ENCODE assay signal across 8 cellular contexts in the genomic region with DNA sequence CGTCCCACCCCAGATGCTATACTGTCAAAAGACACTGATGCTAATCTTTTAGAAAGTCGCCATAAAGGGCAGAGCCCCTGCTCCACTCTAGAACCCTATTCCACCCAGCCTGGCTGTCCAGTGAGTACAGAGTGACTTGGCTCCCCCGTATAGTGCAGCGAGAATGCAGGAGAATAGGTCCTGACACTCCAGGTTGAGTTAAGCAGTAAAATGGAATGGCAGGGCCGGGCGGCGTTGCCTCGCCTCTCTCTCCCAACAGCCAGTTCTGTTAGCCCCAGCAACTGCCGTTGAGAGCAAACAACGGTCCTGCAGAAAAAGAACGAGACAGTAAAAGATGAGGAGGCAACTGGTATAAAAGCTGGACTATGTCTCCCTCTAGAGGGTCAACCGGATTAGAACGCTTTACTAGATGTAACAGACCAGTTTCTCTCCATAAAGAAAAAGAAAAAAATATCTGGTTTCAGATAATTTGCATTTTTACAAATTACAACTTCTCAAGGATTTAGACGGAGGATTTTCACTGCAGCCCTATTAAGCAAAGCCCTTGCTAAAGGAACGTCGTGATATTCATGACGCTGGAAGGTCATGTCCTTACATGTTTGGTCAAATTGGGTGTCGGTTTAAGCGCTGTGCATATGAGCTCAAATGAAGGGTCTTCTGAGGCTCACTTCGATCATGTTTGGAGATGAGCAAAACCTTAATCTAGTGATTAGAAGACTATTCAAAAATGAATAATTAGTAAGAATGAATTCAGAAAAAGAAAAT.
DNase-seq lines count a peak whose midpoint lies in the region; ATAC-seq and TF ChIP-seq lines count a peak whose summit lies in the region.

No MANE protein-coding gene starts in this region.

- no peak overlapping the region for H3K27ac ChIP-seq in C4-2B

- H3K4me3 ChIP-seq in WI38 (ENCODE audit: low read depth, low read length): peak overlapping the region; percentile 48

- ATAC-seq in HG03280 (IDR thresholded peaks at IDR 0.05; ENCODE audit: unreplicated experiment): peak; percentile 90

- peak; percentile 15 for DNase-seq in GM19238 (ENCODE audit: insufficient read length, low spot score)
- DNase-seq in NCI-H2196 (lab: John Stamatoyannopoulos, UW; ENCODE audit: unreplicated experiment): peak; percentile 71
- DNase-seq in dedifferentiated amniotic fluid mesenchymal stem cell (ENCODE audit: extremely low spot score): peak; percentile 89
- peak; percentile 94 for DNase-seq in left kidney (ENCODE audit: low read depth, low spot score)
- peak; percentile 32 to 40 for DNase-seq in stimulated activated CD4-positive, alpha-beta T cell treated with anti-CD3 and anti-CD28 coated beads, Interleukin-2, amount 100 ng/mL, for 24 hours

- TF ChIP-seq CTCF in C4-2B (conservative IDR thresholded peaks at IDR 0.05) (peak; percentile 84), WI38 (IDR thresholded peaks at IDR 0.05; ENCODE audit: low read depth, low read length) (peak; percentile 47)

Comparison
In these comparisons a context has a peak if more than half of its experiments do, and no peak if none do; other contexts are left out.
1. DNase-seq: peak in every context shown above with its lines; median percentile 94 in left kidney; 89 in dedifferentiated amniotic fluid mesenchymal stem cell; 71 in NCI-H2196; 36 in stimulated activated CD4-positive, alpha-beta T cell treated with anti-CD3 and anti-CD28 coated beads, Interleukin-2, amount 100 ng/mL, for 24 hours; 15 in GM19238.